Comparison of ENCODE assay signal across 1 cellular context in genomic region chr6:1712451-1712850, GRCh38.
TF ChIP-seq lines count a peak whose summit lies in the region.

No MANE protein-coding gene starts in this region.

TF ChIP-seq in HepG2, 621 proteins besides CTCF, POLR2A, EP300 and RAD21 (continued from another document):
- TF ChIP-seq, protein P1, sequence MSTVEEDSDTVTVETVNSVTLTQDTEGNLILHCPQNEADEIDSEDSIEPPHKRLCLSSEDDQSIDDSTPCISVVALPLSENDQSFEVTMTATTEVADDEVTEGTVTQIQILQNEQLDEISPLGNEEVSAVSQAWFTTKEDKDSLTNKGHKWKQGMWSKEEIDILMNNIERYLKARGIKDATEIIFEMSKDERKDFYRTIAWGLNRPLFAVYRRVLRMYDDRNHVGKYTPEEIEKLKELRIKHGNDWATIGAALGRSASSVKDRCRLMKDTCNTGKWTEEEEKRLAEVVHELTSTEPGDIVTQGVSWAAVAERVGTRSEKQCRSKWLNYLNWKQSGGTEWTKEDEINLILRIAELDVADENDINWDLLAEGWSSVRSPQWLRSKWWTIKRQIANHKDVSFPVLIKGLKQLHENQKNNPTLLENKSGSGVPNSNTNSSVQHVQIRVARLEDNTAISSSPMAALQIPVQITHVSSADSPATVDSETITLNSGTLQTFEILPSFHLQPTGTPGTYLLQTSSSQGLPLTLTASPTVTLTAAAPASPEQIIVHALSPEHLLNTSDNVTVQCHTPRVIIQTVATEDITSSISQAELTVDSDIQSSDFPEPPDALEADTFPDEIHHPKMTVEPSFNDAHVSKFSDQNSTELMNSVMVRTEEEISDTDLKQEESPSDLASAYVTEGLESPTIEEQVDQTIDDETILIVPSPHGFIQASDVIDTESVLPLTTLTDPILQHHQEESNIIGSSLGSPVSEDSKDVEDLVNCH (CRISPR knock-in tag; IDR thresholded peaks at IDR 0.05): no peak
- TF ChIP-seq HBP1 (CRISPR knock-in tag; IDR thresholded peaks at IDR 0.05; ENCODE audit: low read depth): no peak
- no peak for TF ChIP-seq FOXM1 (CRISPR knock-in tag; IDR thresholded peaks at IDR 0.05)
- TF ChIP-seq ERF (CRISPR knock-in tag; IDR thresholded peaks at IDR 0.05): no peak
- TF ChIP-seq TMF1 (CRISPR knock-in tag; IDR thresholded peaks at IDR 0.05; ENCODE audit: low read depth): no peak
- no peak for TF ChIP-seq ZNF510 (CRISPR knock-in tag; IDR thresholded peaks at IDR 0.05; ENCODE audit: low read depth)
- TF ChIP-seq MXD4 (CRISPR knock-in tag; IDR thresholded peaks at IDR 0.05): no peak
- TF ChIP-seq GZF1 (CRISPR knock-in tag; IDR thresholded peaks at IDR 0.05): no peak
- no peak for TF ChIP-seq ZNF652 (CRISPR knock-in tag; IDR thresholded peaks at IDR 0.05; ENCODE audit: borderline replicate concordance, low read depth)
